8 cellular contexts compared by ENCODE assay signal in the genomic region with DNA sequence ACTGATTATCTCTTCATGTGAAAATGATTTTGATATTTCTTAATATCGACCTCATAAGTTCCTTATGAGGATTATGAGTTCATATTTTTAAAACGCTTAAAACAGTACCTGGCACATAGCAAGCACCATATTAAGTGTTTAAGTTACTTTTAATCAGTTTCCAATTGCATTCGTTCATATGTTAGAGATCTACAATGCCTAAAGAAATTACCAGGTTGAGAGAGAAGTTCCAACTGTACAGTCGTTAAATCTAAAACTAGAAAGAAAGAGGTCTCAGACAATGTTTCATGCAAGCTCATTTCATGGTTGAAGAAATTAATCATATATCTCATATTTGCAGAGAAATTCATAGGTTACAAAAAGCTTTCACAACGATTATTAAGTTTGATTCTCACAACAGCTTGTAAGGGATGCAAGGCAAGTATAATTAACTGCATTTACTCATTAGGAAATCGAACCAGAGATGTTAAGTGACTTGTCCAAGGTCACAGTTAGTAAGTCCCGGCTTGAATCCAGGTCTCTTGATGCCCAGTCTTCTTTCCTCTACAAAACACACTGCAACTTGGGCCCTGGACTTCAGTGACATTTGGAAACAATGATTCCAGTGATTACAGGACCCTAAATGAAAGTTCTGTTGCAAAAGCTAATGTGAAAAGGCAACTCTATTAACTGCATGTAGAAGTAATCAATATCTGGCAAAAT. TPM values are rescaled to one million over a fixed set of nuclear protein-coding genes. Genes with fewer than 3 reads are reported as not detected.
DNase-seq lines count a peak whose midpoint lies in the region; ATAC-seq and TF ChIP-seq lines count a peak whose summit lies in the region.

No MANE protein-coding gene starts in this region.

- H3K4me3 Mint-ChIP-seq in activated naive CD8-positive, alpha-beta T cell treated with anti-CD3 and anti-CD28 coated beads, Interleukin-2, amount 50 U/mL, for 24 hours = peak overlapping the region; percentile 92

- H3K9me3 ChIP-seq in cardiac muscle cell (ENCODE audit: low read depth) (no peaks in the 10 kb centered on the region), right lobe of liver (no peaks in the 10 kb centered on the region), thymus (ENCODE audit: control insufficient read depth) (no peaks in the 10 kb centered on the region), prostate gland (no peaks in the 10 kb centered on the region)

- intact Hi-C loops in cardiac septum (cut with DNase I) = loop anchor here (10.0 kb wide), 1 partner anchor 193 kb away; no protein-coding TSS in a partner anchor
- intact Hi-C loops in right lobe of liver (cut with DNase I) = no loop called here
- intact Hi-C loops in sciatic nerve (cut with DNase I) = no loop called here
- intact Hi-C loops in prostate gland (cut with DNase I) = loop anchor here (10.0 kb wide), 2 partner anchors 207 to 263 kb away; no protein-coding TSS in a partner anchor

- TF ChIP-seq POLR2A in right lobe of liver (IDR thresholded peaks at IDR 0.05) (no peak), prostate gland (IDR thresholded peaks at IDR 0.05) (no peak)

- no peaks in the 10 kb centered on the region for H3K36me3 Mint-ChIP-seq in activated naive CD8-positive, alpha-beta T cell treated with anti-CD3 and anti-CD28 coated beads, Interleukin-2, amount 50 U/mL, for 24 hours (ENCODE audit: low read depth)

- H3K4me1 ChIP-seq in cardiac muscle cell (ENCODE audit: low read depth) = no peaks in the 10 kb centered on the region
- peaks cover 0 to 17% (median 3%) of the 10 kb centered on the region in 4 donors for H3K4me1 ChIP-seq in right lobe of liver
- peaks cover 6% of the 10 kb centered on the region for H3K4me1 ChIP-seq in thymus (ENCODE audit: control insufficient read depth, insufficient read depth, low read length)
- H3K4me1 ChIP-seq in prostate gland (replicated peaks) = no peaks in the 10 kb centered on the region

- H3K27ac ChIP-seq in cardiac muscle cell (no peak overlapping the region), right lobe of liver (no peak overlapping the region), thymus (ENCODE audit: low read depth) (no peak overlapping the region), prostate gland (peak overlapping the region in 1 of 2 donors; percentile 65)

- H3K4me3 ChIP-seq in cardiac muscle cell = peak overlapping the region; percentile 68
- H3K4me3 ChIP-seq in right lobe of liver = peak overlapping the region in 2 of 3 donors; percentile 68 to 83
- peak overlapping the region; percentile 82 for H3K4me3 ChIP-seq in thymus (ENCODE audit: low read length)
- H3K4me3 ChIP-seq in prostate gland = peak overlapping the region in 1 of 2 donors; percentile 81

- peaks cover 5% of the 10 kb centered on the region for H3K27me3 Mint-ChIP-seq in activated naive CD8-positive, alpha-beta T cell treated with anti-CD3 and anti-CD28 coated beads, Interleukin-2, amount 50 U/mL, for 24 hours

- H3K27me3 ChIP-seq in cardiac muscle cell (peaks cover 45% of the 10 kb centered on the region), right lobe of liver (no peaks in the 10 kb centered on the region), thymus (ENCODE audit: control insufficient read depth, insufficient read depth) (no peaks in the 10 kb centered on the region), prostate gland (replicated peaks; ENCODE audit: insufficient read depth) (no peaks in the 10 kb centered on the region)

- WGBS in right lobe of liver (ENCODE audit: insufficient coverage, low coverage, low lambda C conversion rate, missing lambda C conversion rate) = 77% methylated on average over 7 of the region's 7 CpGs
- WGBS in thymus = 95% methylated on average over 7 of the region's 7 CpGs
- WGBS in prostate gland = 90% methylated on average over 7 of the region's 7 CpGs

- no peak for ATAC-seq in activated naive CD8-positive, alpha-beta T cell treated with anti-CD3 and anti-CD28 coated beads, Interleukin-2, amount 50 U/mL, for 24 hours
- ATAC-seq in right lobe of liver (no peak), sciatic nerve (no peak)

- H3K27ac Mint-ChIP-seq in activated naive CD8-positive, alpha-beta T cell treated with anti-CD3 and anti-CD28 coated beads, Interleukin-2, amount 50 U/mL, for 24 hours = peak overlapping the region; percentile 84

- no peak for TF ChIP-seq CTCF in cardiac muscle cell (IDR thresholded peaks at IDR 0.05; ENCODE audit: low read depth, low read length)
- TF ChIP-seq CTCF in right lobe of liver (IDR thresholded peaks at IDR 0.05) = no peak
- no peak for TF ChIP-seq CTCF in prostate gland (IDR thresholded peaks at IDR 0.05)

- H3K36me3 ChIP-seq in cardiac muscle cell = no peaks in the 10 kb centered on the region
- no peaks in the 10 kb centered on the region for H3K36me3 ChIP-seq in right lobe of liver
- H3K36me3 ChIP-seq in thymus (ENCODE audit: control insufficient read depth, insufficient read depth) = no peaks in the 10 kb centered on the region
- H3K36me3 ChIP-seq in prostate gland = no peaks in the 10 kb centered on the region

- no peaks in the 10 kb centered on the region for H3K9me3 Mint-ChIP-seq in activated naive CD8-positive, alpha-beta T cell treated with anti-CD3 and anti-CD28 coated beads, Interleukin-2, amount 50 U/mL, for 24 hours

- DNase-seq in cardiac muscle cell (ENCODE audit: low read depth in 1 of 2, low spot score in 1 of 2) (no peak), cardiac septum (ENCODE audit: low spot score) (no peak), right lobe of liver (no peak), HT-29 (ENCODE audit: low spot score) (no peak), sciatic nerve (ENCODE audit: low spot score) (no peak), prostate gland (ENCODE audit: low spot score) (no peak)
- DNase-seq in activated naive CD8-positive, alpha-beta T cell treated with anti-CD3 and anti-CD28 coated beads, Interleukin-2, amount 50 U/mL, for 24 hours = no peak

- H3K4me1 Mint-ChIP-seq in activated naive CD8-positive, alpha-beta T cell treated with anti-CD3 and anti-CD28 coated beads, Interleukin-2, amount 50 U/mL, for 24 hours = peaks cover 34% of the 10 kb centered on the region

RNA-seq across cellular contexts. Expression of a gene that starts 1.3 kb away (rescaled TPM):
- total RNA-seq in cardiac muscle cell = 15.2 and 27.7 TPM in 2 replicates
- 5.1 and 7.4 TPM in 2 replicates for polyA plus RNA-seq in cardiac muscle cell
- 11.4 TPM for total RNA-seq in cardiac septum
- total RNA-seq in right lobe of liver = 10 to 100 TPM in 2 of 6 experiments, 1 to 10 TPM in 4; 3.2 to 13.3 (median 5.0) TPM
- polyA plus RNA-seq in thymus = 8.7 TPM
- 0.76 and 0.91 TPM in 2 replicates for total RNA-seq in HT-29 (2014; rRNA removed; shearing (Covaris generic))
- 30.2 TPM for total RNA-seq in sciatic nerve
- 10 to 100 TPM; 24.9 to 41.9 TPM for total RNA-seq in prostate gland

RNA-seq across cellular contexts. Expression of a gene that starts 41.5 kb away (rescaled TPM):
- total RNA-seq in cardiac muscle cell (90.2 and 176 TPM in 2 replicates), cardiac septum (131 TPM), right lobe of liver (10 to 100 TPM; 47.0 to 73.9 (median 51.6) TPM), sciatic nerve (191 TPM), prostate gland (100 to 1,000 TPM in 1 of 2 donors, 10 to 100 TPM in 1; 86.9 to 130 TPM)
- polyA plus RNA-seq in cardiac muscle cell (78.9 and 133 TPM in 2 replicates), thymus (48.3 TPM)
- 56.3 and 57.3 TPM in 2 replicates for total RNA-seq in HT-29 (2014; rRNA removed; shearing (Covaris generic))

Comparison
In these comparisons a context has a peak if more than half of its experiments do, and no peak if none do; other contexts are left out.
1. intact Hi-C loops: an anchor here in cardiac septum (10.0 kb wide) and prostate gland (10.0 kb wide); none called in right lobe of liver and sciatic nerve.